Comparison of ENCODE assay signal across 9 cellular contexts in genomic region chr6:164108869-164109769, GRCh38.
DNase-seq lines count a peak whose midpoint lies in the region; ATAC-seq and TF ChIP-seq lines count a peak whose summit lies in the region.
"Had no signal": no experiment of that assay in that cellular context is flagged by ENCODE, and none has a peak within 500 bp of the region (broad histone marks: within the 10 kb centered on the region; RNA-seq: fewer than 3 reads in every experiment).

No MANE protein-coding gene starts in this region.

- peaks cover 10% of the 10 kb centered on the region for H3K4me1 Mint-ChIP-seq in Caco-2 (ENCODE audit: low read depth, unreplicated experiment)
- H3K4me1 Mint-ChIP-seq in glutamatergic neuron (ENCODE audit: low read depth, unreplicated experiment) = no peaks in the 10 kb centered on the region

- H3K36me3 ChIP-seq in upper lobe of left lung (no peaks in the 10 kb centered on the region), Caco-2 (ENCODE audit: control insufficient read depth, insufficient read depth, low read length) (no peaks in the 10 kb centered on the region)

- peaks cover 6% of the 10 kb centered on the region for H3K36me3 Mint-ChIP-seq in Caco-2 (ENCODE audit: insufficient read depth, unreplicated experiment)
- no peaks in the 10 kb centered on the region for H3K36me3 Mint-ChIP-seq in glutamatergic neuron (ENCODE audit: unreplicated experiment)

- H3K27me3 Mint-ChIP-seq in Caco-2 (ENCODE audit: insufficient read depth, unreplicated experiment) = no peaks in the 10 kb centered on the region
- peaks cover 2% of the 10 kb centered on the region for H3K27me3 Mint-ChIP-seq in glutamatergic neuron (ENCODE audit: unreplicated experiment)

- H3K9me3 Mint-ChIP-seq in Caco-2 (ENCODE audit: unreplicated experiment) (peaks cover 19% of the 10 kb centered on the region), glutamatergic neuron (ENCODE audit: unreplicated experiment) (peaks cover 2% of the 10 kb centered on the region)

- ATAC-seq in left lobe of liver (peak; percentile 86), upper lobe of left lung (ENCODE audit: low FRiP score in 2 of 2) (peak; percentile 13 to 78)

- H3K4me3 ChIP-seq in astrocyte of the spinal cord (ENCODE audit: low read depth, low read length) = no peak overlapping the region
- peak overlapping the region in 3 of 4 donors; percentile 8 to 18 (median 15) for H3K4me3 ChIP-seq in upper lobe of left lung
- no peak overlapping the region for H3K4me3 ChIP-seq in Caco-2 (ENCODE audit: low read depth, low read length)

- CTCF ChIA-PET in Caco-2 (lab: Charles Lee) = no interaction called here

- no TSS peak for BruUV-seq in Caco-2 (replicated peaks; lab: Mats Ljungman, UMichigan)

- peaks cover 0 to 17% (median 16%) of the 10 kb centered on the region in 4 donors for H3K4me1 ChIP-seq in upper lobe of left lung
- peaks cover 10% of the 10 kb centered on the region for H3K4me1 ChIP-seq in Caco-2

- in situ Hi-C loops in KBM-7 (cut with MboI; ENCODE audit: low pct_unique_long_range_greater_than_20kb, low sequenced_read_pairs) = no loop called here
- in situ Hi-C loops in astrocyte of the spinal cord (cut with HindIII; ENCODE audit: low sequenced_read_pairs) = no loop called here

- WGBS in upper lobe of left lung, 2 donors = 36 to 38% methylated on average over 19 to 20 of the region's 20 CpGs

- no peak for TF ChIP-seq POLR2A in upper lobe of left lung (IDR thresholded peaks at IDR 0.05)

- intact Hi-C loops in Caco-2 (cut with micrococcal nuclease; ENCODE audit: unreplicated experiment) = no loop called here

- H3K27ac Mint-ChIP-seq in Caco-2 (ENCODE audit: unreplicated experiment) (no peak overlapping the region), glutamatergic neuron (ENCODE audit: unreplicated experiment) (no peak overlapping the region)

- no peak for TF ChIP-seq CTCF in astrocyte of the spinal cord (IDR thresholded peaks at IDR 0.05; ENCODE audit: low read depth, low read length)
- no peak for TF ChIP-seq CTCF in upper lobe of left lung (IDR thresholded peaks at IDR 0.05)
- TF ChIP-seq CTCF in Caco-2 (IDR thresholded peaks at IDR 0.05; ENCODE audit: insufficient read depth in 1 of 2, low read depth in 1 of 2, low read length in 1 of 2, severe bottlenecking in 1 of 2, unreplicated experiment in 1 of 2) = no peak
- TF ChIP-seq CTCF in glutamatergic neuron (IDR thresholded peaks at IDR 0.05; ENCODE audit: partially characterized antibody, unreplicated experiment) = no peak

- H3K4me3 Mint-ChIP-seq in Caco-2 (ENCODE audit: unreplicated experiment) (no peak overlapping the region), glutamatergic neuron (ENCODE audit: unreplicated experiment) (no peak overlapping the region)

- H3K27me3 ChIP-seq in upper lobe of left lung = no peaks in the 10 kb centered on the region
- no peaks in the 10 kb centered on the region for H3K27me3 ChIP-seq in Caco-2 (replicated peaks; ENCODE audit: control insufficient read depth, insufficient read depth, low read length)

- DNase-seq in KBM-7 (peak; percentile 69), astrocyte of the spinal cord (ENCODE audit: low read depth, low spot score) (peak; percentile 56), left lobe of liver (ENCODE audit: low spot score) (peak; percentile 96), upper lobe of left lung (peak; percentile 33 to 49), Caco-2 (no peak), GOT3 (lab: John Stamatoyannopoulos, UW) (no peak), glutamatergic neuron (no peak), NCI-H187 (lab: John Stamatoyannopoulos, UW) (no peak)
- DNase-seq: NCI-H2081 treated with DMSO at 0.1 percent for 48 hours had no signal

- H3K9me3 ChIP-seq in upper lobe of left lung (no peaks in the 10 kb centered on the region), Caco-2 (peaks cover 7% of the 10 kb centered on the region; the same call in 1 of the 2 replicates)

- POLR2A ChIA-PET in Caco-2 (lab: Charles Lee) = no interaction called here

- peak overlapping the region; percentile 17 to 67 (median 48) for H3K27ac ChIP-seq in upper lobe of left lung

- peak in 2 of 4 donors; percentile 58 to 89 for TF ChIP-seq EP300 in upper lobe of left lung (IDR thresholded peaks at IDR 0.05)

Comparison
In these comparisons a context has a peak if more than half of its experiments do, and no peak if none do; other contexts are left out.
1. DNase-seq: peak in KBM-7 (single experiment), astrocyte of the spinal cord (single experiment), left lobe of liver (single experiment) and upper lobe of left lung (2 of 2); none in Caco-2 (0 of 2), GOT3 (single experiment), glutamatergic neuron (single experiment) and NCI-H187 (0 of 2).
2. H3K4me3 ChIP-seq: peak in upper lobe of left lung (3 of 4); none in astrocyte of the spinal cord (single experiment) and Caco-2 (single experiment).